9 cellular contexts compared by ENCODE assay signal in the genomic region with DNA sequence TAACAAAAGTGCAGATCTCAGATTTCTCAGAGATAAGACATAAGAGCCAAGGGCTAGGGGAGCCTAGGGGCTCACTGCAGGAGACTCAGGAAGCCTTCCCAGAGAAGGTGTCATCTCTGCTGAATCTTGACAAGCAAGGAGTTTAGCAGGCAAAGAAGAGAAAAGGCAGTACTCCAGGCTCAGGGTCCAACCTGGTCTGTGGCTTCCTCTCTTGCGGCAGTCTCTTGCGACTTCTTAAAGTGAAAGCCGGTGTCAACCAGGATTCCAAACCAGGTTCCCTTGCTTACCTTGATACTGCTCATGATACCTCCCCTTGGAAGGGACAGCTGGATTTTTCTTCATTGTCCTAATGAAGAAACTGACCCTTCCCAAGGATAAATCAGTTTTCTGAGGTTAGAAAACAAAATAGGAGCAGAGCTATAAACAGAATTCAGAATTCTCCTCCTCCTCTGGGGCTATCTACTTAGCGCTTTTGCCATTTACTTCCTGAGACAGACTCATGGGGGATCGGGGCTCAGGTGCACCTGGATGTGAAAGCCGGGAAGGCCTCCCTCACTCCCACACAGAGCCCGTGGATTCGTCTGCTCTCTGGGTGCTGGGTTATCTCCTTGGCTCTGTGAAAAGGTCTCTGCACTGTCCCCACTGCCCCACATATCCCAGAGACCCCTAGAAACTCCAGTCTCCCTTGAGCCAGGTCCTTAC. TPM values are rescaled to one million over a fixed set of nuclear protein-coding genes. Genes with fewer than 3 reads are reported as not detected.
A peak's percentile ranks its signal among the peaks of the same experiment; 100 is the strongest.
DNase-seq lines count a peak whose midpoint lies in the region; ATAC-seq and TF ChIP-seq lines count a peak whose summit lies in the region.
"Had no signal": no experiment of that assay in that cellular context is flagged by ENCODE, and none has a peak within 500 bp of the region (broad histone marks: within the 10 kb centered on the region; RNA-seq: fewer than 3 reads in every experiment).

No MANE protein-coding gene starts in this region.

- 73% methylated on average over 8 of the region's 8 CpGs for WGBS in hepatocyte (ENCODE audit: low lambda C conversion rate, missing lambda C conversion rate)

- H3K4me3 ChIP-seq in hepatocyte = no peak overlapping the region
- peak overlapping the region in 1 of 3 donors; percentile 30 for H3K4me3 ChIP-seq in skeletal muscle tissue (ENCODE audit: low read length in 3 of 3)

- H3K36me3 Mint-ChIP-seq in HFFc6 (ENCODE audit: low read depth) (no peaks in the 10 kb centered on the region), T-helper 17 cell (ENCODE audit: low read depth) (no peaks in the 10 kb centered on the region)

- no peak overlapping the region for H3K4me3 Mint-ChIP-seq in HFFc6
- peak overlapping the region; percentile 64 for H3K4me3 Mint-ChIP-seq in T-helper 17 cell

- H4K20me1 ChIP-seq in hepatocyte (ENCODE audit: insufficient read depth, poor library complexity, severe bottlenecking) = no peaks in the 10 kb centered on the region

- peak overlapping the region; percentile 94 for H3K27ac ChIP-seq in hepatocyte
- peak overlapping the region; percentile 26 for H3K27ac ChIP-seq in skeletal muscle tissue (ENCODE audit: low read depth, low read length)

- H3K9ac ChIP-seq in skeletal muscle tissue (ENCODE audit: low read depth in 1 of 3, low read length in 3 of 3) = peak overlapping the region in 2 of 3 donors; percentile 55 to 61

- peak overlapping the region; percentile 62 for H3K4me2 ChIP-seq in hepatocyte

- H3K9me3 ChIP-seq in T-helper 17 cell (ENCODE audit: control insufficient read depth, low read length, poor library complexity, severe bottlenecking) = no peaks in the 10 kb centered on the region
- H3K9me3 ChIP-seq in hepatocyte (ENCODE audit: low read depth) = no peaks in the 10 kb centered on the region
- H3K9me3 ChIP-seq in skeletal muscle tissue (ENCODE audit: control insufficient read depth in 3 of 3, low read length in 3 of 3) = no peaks in the 10 kb centered on the region

- no peak for DNase-seq in HFFc6
- DNase-seq in T-helper 17 cell = no peak
- no peak for DNase-seq in hepatocyte (ENCODE audit: low spot score)
- DNase-seq in cortex of kidney (lab: John Stamatoyannopoulos, UW) = no peak
- no peak for DNase-seq in T-helper 9 cell
- no peak for DNase-seq in NCI-H187 (lab: John Stamatoyannopoulos, UW)
- DNase-seq: NCI-H2029 had no signal

- no peaks in the 10 kb centered on the region for H3K9me2 ChIP-seq in hepatocyte (replicated peaks; ENCODE audit: insufficient read depth)

- H3K27me3 ChIP-seq in hepatocyte (no peaks in the 10 kb centered on the region), skeletal muscle tissue (ENCODE audit: control insufficient read depth in 3 of 3, insufficient read depth in 3 of 3, low read length in 3 of 3) (no peaks in the 10 kb centered on the region)

- H3K27me3 Mint-ChIP-seq in HFFc6 (ENCODE audit: insufficient read depth) (peaks cover 1% of the 10 kb centered on the region), T-helper 17 cell (peaks cover 23% of the 10 kb centered on the region)

- no peaks in the 10 kb centered on the region for H3K9me3 Mint-ChIP-seq in HFFc6

- ATAC-seq in T-helper 17 cell = peak; percentile 62
- ATAC-seq in GM18520 (IDR thresholded peaks at IDR 0.05; ENCODE audit: unreplicated experiment) = no peak

- H3K27ac Mint-ChIP-seq in HFFc6 (peak overlapping the region; percentile 63; the same call in 1 of the 2 replicates), T-helper 17 cell (peak overlapping the region; percentile 85)

- H3K36me3 ChIP-seq in hepatocyte (replicated peaks; ENCODE audit: insufficient read depth, low read depth) = no peaks in the 10 kb centered on the region
- no peaks in the 10 kb centered on the region for H3K36me3 ChIP-seq in skeletal muscle tissue (ENCODE audit: control insufficient read depth in 3 of 3, insufficient read depth in 3 of 3, low read length in 3 of 3)

- H3K4me1 Mint-ChIP-seq in HFFc6 (ENCODE audit: low read depth) (peaks cover 39% of the 10 kb centered on the region), T-helper 17 cell (peaks cover 34% of the 10 kb centered on the region)

- TF ChIP-seq CTCF in HFFc6 (IDR thresholded peaks at IDR 0.05) (no peak), hepatocyte (IDR thresholded peaks at IDR 0.05; ENCODE audit: poor library complexity) (no peak)

- no peaks in the 10 kb centered on the region for H3K79me2 ChIP-seq in hepatocyte

- peak overlapping the region; percentile 10 for H2AFZ ChIP-seq in hepatocyte

- H3K4me1 ChIP-seq in hepatocyte (ENCODE audit: insufficient read depth) = peaks cover 46% of the 10 kb centered on the region
- H3K4me1 ChIP-seq in skeletal muscle tissue (ENCODE audit: control insufficient read depth in 3 of 3, insufficient read depth in 3 of 3, low read length in 3 of 3) = peaks cover 22 to 25% (median 25%) of the 10 kb centered on the region in 3 donors

RNA-seq across cellular contexts. Expression of a gene that starts 1.8 kb away (rescaled TPM):
- total RNA-seq in HFFc6 (2021; fragmentation: NEBNext Ultra II Directional; extraction: Animal tissue kit (Norgen Biotek cat#: 25700)) = under 1 TPM in 1 of 6 experiments, not detected in 5; 0.18 TPM
- 1 to 10 TPM; 2.1 to 2.8 TPM for total RNA-seq in T-helper 17 cell
- 21.7 and 28.6 TPM in 2 replicates for total RNA-seq in hepatocyte
- polyA plus RNA-seq in hepatocyte = 28.4 and 30.0 TPM in 2 replicates
- not detected for total RNA-seq in skeletal muscle tissue

RNA-seq across cellular contexts. Expression of a gene that starts 6.8 kb away (rescaled TPM):
- 100 to 1,000 TPM in 3 of 6 experiments, 10 to 100 TPM in 3; 91.5 to 124 (median 106) TPM for total RNA-seq in HFFc6 (2021; fragmentation: NEBNext Ultra II Directional; extraction: Animal tissue kit (Norgen Biotek cat#: 25700))
- total RNA-seq in T-helper 17 cell = 1 to 10 TPM in 1 of 2 donors, under 1 TPM in 1; 0.47 to 1.4 TPM
- total RNA-seq in hepatocyte = 35.4 and 42.4 TPM in 2 replicates
- 75.2 and 79.8 TPM in 2 replicates for polyA plus RNA-seq in hepatocyte
- total RNA-seq in skeletal muscle tissue = 11.0 TPM

RNA-seq across cellular contexts. Expression of a gene that starts 35.2 kb away (rescaled TPM):
- 100 to 1,000 TPM; 105 to 122 (median 112) TPM for total RNA-seq in HFFc6 (2021; fragmentation: NEBNext Ultra II Directional; extraction: Animal tissue kit (Norgen Biotek cat#: 25700))
- total RNA-seq in T-helper 17 cell = 10 to 100 TPM; 22.4 to 23.0 TPM
- 110 and 147 TPM in 2 replicates for total RNA-seq in hepatocyte
- polyA plus RNA-seq in hepatocyte = 168 and 188 TPM in 2 replicates
- total RNA-seq in skeletal muscle tissue = 47.5 TPM
